ENCODE assay signal across 9 cellular contexts in genomic region chr18:73980289-73980979, GRCh38.
DNase-seq lines count a peak whose midpoint lies in the region; TF ChIP-seq lines count a peak whose summit lies in the region.
"Had no signal": no experiment of that assay in that cellular context is flagged by ENCODE, and none has a peak within 500 bp of the region (broad histone marks: within the 10 kb centered on the region; RNA-seq: fewer than 3 reads in every experiment).

No MANE protein-coding gene starts in this region.

- POLR2A ChIA-PET in activated CD4-positive, alpha-beta T cell treated with anti-CD3 and anti-CD28 coated beads, Interleukin-2, amount 10 ng/mL, durations not matched to agents 7 days and 5 days (lab: Charles Lee), result no interaction called here

- DNase-seq in NCI-H524 (lab: John Stamatoyannopoulos, UW) (peak; percentile 18 to 44), NCI-H524 treated with DMSO at 0.1 percent for 48 hours (lab: John Stamatoyannopoulos, UW) (no peak), NCI-H748 (lab: John Stamatoyannopoulos, UW; ENCODE audit: unreplicated experiment) (peak; percentile 45), progenitor cell of endocrine pancreas (ENCODE audit: low spot score, unreplicated experiment) (no peak), NAMALWA (ENCODE audit: low spot score) (no peak), 8988T (no peak)
- DNase-seq in activated CD4-positive, alpha-beta T cell treated with anti-CD3 and anti-CD28 coated beads, Interleukin-2, amount 10 ng/mL, durations not matched to agents 7 days and 5 days, result no peak

- CTCF ChIA-PET in activated CD4-positive, alpha-beta T cell treated with anti-CD3 and anti-CD28 coated beads, Interleukin-2, amount 10 ng/mL, durations not matched to agents 7 days and 5 days (lab: Charles Lee), result no interaction called here

- no peak overlapping the region for H3K27ac Mint-ChIP-seq in progenitor cell of endocrine pancreas
- H3K27ac Mint-ChIP-seq in activated CD4-positive, alpha-beta T cell treated with anti-CD3 and anti-CD28 coated beads, Interleukin-2, amount 10 ng/mL, durations not matched to agents 7 days and 5 days, result no peak overlapping the region
- H3K27ac Mint-ChIP-seq: B cell had no signal

- H3K27me3 Mint-ChIP-seq in progenitor cell of endocrine pancreas, result no peaks in the 10 kb centered on the region
- no peaks in the 10 kb centered on the region for H3K27me3 Mint-ChIP-seq in activated CD4-positive, alpha-beta T cell treated with anti-CD3 and anti-CD28 coated beads, Interleukin-2, amount 10 ng/mL, durations not matched to agents 7 days and 5 days

- peak overlapping the region; percentile 63 for H3K27ac ChIP-seq in cingulate gyrus (ENCODE audit: low read depth, low read length)

- no peak overlapping the region for H3K4me3 Mint-ChIP-seq in progenitor cell of endocrine pancreas (ENCODE audit: low read depth)
- H3K4me3 Mint-ChIP-seq in activated CD4-positive, alpha-beta T cell treated with anti-CD3 and anti-CD28 coated beads, Interleukin-2, amount 10 ng/mL, durations not matched to agents 7 days and 5 days, result no peak overlapping the region
- H3K4me3 Mint-ChIP-seq: B cell had no signal

- H3K4me1 Mint-ChIP-seq in progenitor cell of endocrine pancreas (ENCODE audit: low read depth), result peaks cover 7% of the 10 kb centered on the region
- H3K4me1 Mint-ChIP-seq in activated CD4-positive, alpha-beta T cell treated with anti-CD3 and anti-CD28 coated beads, Interleukin-2, amount 10 ng/mL, durations not matched to agents 7 days and 5 days, result peaks cover 4% of the 10 kb centered on the region
- H3K4me1 Mint-ChIP-seq: B cell had no signal

- no peaks in the 10 kb centered on the region for H3K36me3 Mint-ChIP-seq in progenitor cell of endocrine pancreas (ENCODE audit: insufficient read depth)
- no peaks in the 10 kb centered on the region for H3K36me3 Mint-ChIP-seq in activated CD4-positive, alpha-beta T cell treated with anti-CD3 and anti-CD28 coated beads, Interleukin-2, amount 10 ng/mL, durations not matched to agents 7 days and 5 days (ENCODE audit: low read depth)

- TF ChIP-seq CTCF in progenitor cell of endocrine pancreas (IDR thresholded peaks at IDR 0.05; ENCODE audit: unreplicated experiment), result peak; percentile 71

- no peaks in the 10 kb centered on the region for H3K9me3 Mint-ChIP-seq in progenitor cell of endocrine pancreas (ENCODE audit: low read depth)
- H3K9me3 Mint-ChIP-seq in activated CD4-positive, alpha-beta T cell treated with anti-CD3 and anti-CD28 coated beads, Interleukin-2, amount 10 ng/mL, durations not matched to agents 7 days and 5 days, result no peaks in the 10 kb centered on the region

Comparison
In these comparisons a context has a peak if more than half of its experiments do, and no peak if none do; other contexts are left out.
1. DNase-seq: peak in NCI-H524 (2 of 2) and NCI-H748 (single experiment); none in NCI-H524 treated with DMSO at 0.1 percent for 48 hours (single experiment), progenitor cell of endocrine pancreas (single experiment), NAMALWA (single experiment), 8988T (single experiment) and activated CD4-positive, alpha-beta T cell treated with anti-CD3 and anti-CD28 coated beads, Interleukin-2, amount 10 ng/mL, durations not matched to agents 7 days and 5 days (single experiment).